Comparison of ENCODE assay signal across 24 cellular contexts in the genomic region with DNA sequence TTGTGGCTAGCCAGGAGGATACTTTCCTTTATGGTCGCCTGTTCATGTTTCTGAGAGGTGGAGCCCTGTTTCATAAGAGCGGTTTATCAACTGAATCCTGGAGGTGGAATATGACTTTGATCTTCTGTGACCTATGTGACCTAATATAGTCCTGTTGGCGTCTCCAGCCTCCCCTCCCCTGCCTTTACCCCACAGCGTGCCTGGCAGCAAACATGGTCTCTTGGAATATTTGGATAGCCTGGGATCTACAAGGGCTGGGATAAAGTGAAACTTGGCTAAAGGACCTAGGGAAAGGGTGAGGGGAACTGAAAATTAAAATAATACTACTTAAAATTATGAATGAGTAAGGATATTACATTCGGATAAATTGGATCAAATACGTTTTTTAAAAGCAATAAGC.
DNase-seq lines count a peak whose midpoint lies in the region; ATAC-seq and TF ChIP-seq lines count a peak whose summit lies in the region.
"Had no signal": no experiment of that assay in that cellular context is flagged by ENCODE, and none has a peak within 500 bp of the region (broad histone marks: within the 10 kb centered on the region; RNA-seq: fewer than 3 reads in every experiment).

No MANE protein-coding gene starts in this region.

- TF ChIP-seq POLR2A in heart left ventricle (IDR thresholded peaks at IDR 0.05), result no peak

- POLR2A ChIA-PET in naive thymus-derived CD4-positive, alpha-beta T cell (lab: Charles Lee), result no interaction called here

- intact Hi-C loops in heart left ventricle (cut with DNase I) (loop anchor here in 1 of 10 donors (5.0 kb wide), 1 partner anchor 34 kb away; no protein-coding TSS in a partner anchor), cardiac septum (cut with DNase I) (no loop called here), left ventricle myocardium superior (cut with micrococcal nuclease) (no loop called here)
- intact Hi-C loops in naive thymus-derived CD4-positive, alpha-beta T cell (cut with micrococcal nuclease), result loop anchor here in 1 of 2 donors (5.0 kb wide), 1 partner anchor 316 kb away; no protein-coding TSS in a partner anchor

- H3K27ac ChIP-seq in heart left ventricle (peak overlapping the region in 4 of 12 donors; percentile 0 to 59 (median 42)), skin epidermis (peak overlapping the region in 12 of 21 experiments; percentile 13 to 85 (median 51))
- no peak overlapping the region for H3K27ac ChIP-seq in naive thymus-derived CD4-positive, alpha-beta T cell (ENCODE audit: low read depth, low read length)
- H3K27ac ChIP-seq: parathyroid adenoma had no signal

- H3K4me1 Mint-ChIP-seq in naive thymus-derived CD4-positive, alpha-beta T cell, result peaks cover 23 to 42% (median 30%) of the 10 kb centered on the region in 7 donors

- peak overlapping the region in 4 of 9 donors; percentile 8 to 86 (median 46) for H3K27ac Mint-ChIP-seq in naive thymus-derived CD4-positive, alpha-beta T cell

- no peaks in the 10 kb centered on the region for H3K36me3 ChIP-seq in heart left ventricle
- H3K36me3 ChIP-seq in naive thymus-derived CD4-positive, alpha-beta T cell (ENCODE audit: control insufficient read depth in 2 of 3, insufficient read depth in 3 of 3, low read length in 3 of 3), result no peaks in the 10 kb centered on the region

- DNase-seq in heart left ventricle (peak in 1 of 5 donors; percentile 38), cardiac septum (ENCODE audit: low spot score) (no peak), left ventricle myocardium superior (no peak), SIG-M5 treated with dmso at 0.1 percent for 504 hours (lab: John Stamatoyannopoulos, UW; ENCODE audit: unreplicated experiment) (no peak)
- DNase-seq in naive thymus-derived CD4-positive, alpha-beta T cell, result no peak
- no peak for DNase-seq in activated T-cell treated with anti-CD3 and anti-CD28 coated beads, Interleukin-2, amount 50 U/mL, for 1 hour
- DNase-seq: activated CD4-positive, alpha-beta T cell treated with anti-CD3 and anti-CD28 coated beads, Interleukin-2, amount 10 ng/mL, durations not matched to agents 24 days and 14 days; activated CD8-positive, alpha-beta memory T cell treated with anti-CD3 and anti-CD28 coated beads, Interleukin-2, amount 50 U/mL, for 4 hours; activated effector memory CD4-positive, alpha-beta T cell treated with anti-CD3 and anti-CD28 coated beads, Interleukin-2, amount 50 U/mL, for 16 hours; CD4-positive, CD25-positive, alpha-beta regulatory T cell; DMS153; foreskin melanocyte; GDM1; kidney; mesendoderm; NCI-H1417 treated with DMSO at 0.1 percent for 48 hours; NCI-H510A; NK-92 treated with Interleukin-12 subunit alpha and Interleukin-12 subunit beta, amount 100 ng/mL, for 24 hours; stimulated activated naive CD8-positive, alpha-beta T cell treated with anti-CD3 and anti-CD28 coated beads, Interleukin-15, Interleukin-2, amounts not matched to agents 100 U/mL and 50 U/mL, for 24 hours had no signal

- H3K27me3 Mint-ChIP-seq in naive thymus-derived CD4-positive, alpha-beta T cell, result no peaks in the 10 kb centered on the region
- H3K27me3 Mint-ChIP-seq: activated CD4-positive, alpha-beta T cell treated with anti-CD3 and anti-CD28 coated beads, Interleukin-2, amount 10 ng/mL, durations not matched to agents 24 days and 14 days; CD4-positive, CD25-positive, alpha-beta regulatory T cell; natural killer cell treated with Interleukin-12 subunit alpha and Interleukin-12 subunit beta and Interleukin-15 and Interleukin-18, amount 100 ng/mL, for 72 hours had no signal

- no peak overlapping the region for H3K4me3 Mint-ChIP-seq in naive thymus-derived CD4-positive, alpha-beta T cell
- H3K4me3 Mint-ChIP-seq: CD4-positive, CD25-positive, alpha-beta regulatory T cell; natural killer cell treated with Interleukin-12 subunit alpha and Interleukin-12 subunit beta and Interleukin-15 and Interleukin-18, amount 100 ng/mL, for 72 hours had no signal

- TF ChIP-seq CTCF in heart left ventricle (IDR thresholded peaks at IDR 0.05), result no peak

- peaks cover 0 to 3% (median 0%) of the 10 kb centered on the region in 11 donors for H3K9me3 Mint-ChIP-seq in naive thymus-derived CD4-positive, alpha-beta T cell
- H3K9me3 Mint-ChIP-seq: CD4-positive, CD25-positive, alpha-beta regulatory T cell; natural killer cell treated with Interleukin-12 subunit alpha and Interleukin-12 subunit beta and Interleukin-15 and Interleukin-18, amount 100 ng/mL, for 72 hours had no signal

- H3K9me3 ChIP-seq in heart left ventricle, result no peaks in the 10 kb centered on the region
- no peaks in the 10 kb centered on the region for H3K9me3 ChIP-seq in naive thymus-derived CD4-positive, alpha-beta T cell (ENCODE audit: control insufficient read depth in 2 of 3, low read length in 3 of 3)
- H3K9me3 ChIP-seq: adrenal gland had no signal

- peaks cover 0 to 37% (median 18%) of the 10 kb centered on the region in 12 donors for H3K4me1 ChIP-seq in heart left ventricle
- H3K4me1 ChIP-seq in naive thymus-derived CD4-positive, alpha-beta T cell (ENCODE audit: control insufficient read depth in 2 of 2, insufficient read depth in 2 of 2, low read length in 2 of 2), result peaks cover 16% of the 10 kb centered on the region in 2 donors
- H3K4me1 ChIP-seq: parathyroid adenoma had no signal

- peaks cover 4 to 50% (median 18%) of the 10 kb centered on the region in 5 donors for H3K36me3 Mint-ChIP-seq in naive thymus-derived CD4-positive, alpha-beta T cell

- no peaks in the 10 kb centered on the region for H3K27me3 ChIP-seq in heart left ventricle
- H3K27me3 ChIP-seq in naive thymus-derived CD4-positive, alpha-beta T cell (ENCODE audit: control insufficient read depth in 2 of 2, insufficient read depth in 2 of 2, low read length in 2 of 2), result no peaks in the 10 kb centered on the region
- H3K27me3 ChIP-seq: adrenal gland had no signal

- CTCF ChIA-PET in naive thymus-derived CD4-positive, alpha-beta T cell (lab: Charles Lee), result no interaction called here

- ATAC-seq in heart left ventricle, result peak; percentile 37 to 73 (median 58)
- peak; percentile 86 for ATAC-seq in left ventricle myocardium superior
- ATAC-seq in naive thymus-derived CD4-positive, alpha-beta T cell, result no peak
- no peak for ATAC-seq in HG03442 (IDR thresholded peaks at IDR 0.05; ENCODE audit: unreplicated experiment)
- ATAC-seq: natural killer cell treated with Interleukin-12 subunit alpha and Interleukin-12 subunit beta and Interleukin-15 and Interleukin-18, amount 100 ng/mL, for 72 hours; stimulated activated naive CD8-positive, alpha-beta T cell treated with anti-CD3 and anti-CD28 coated beads, Interleukin-15, Interleukin-2, amounts not matched to agents 100 U/mL and 50 U/mL, for 24 hours had no signal

- 58 to 72% (median 63%) methylated on average over 6 of the region's 6 CpGs for WGBS in heart left ventricle, 4 donors

- no peak overlapping the region for H3K4me3 ChIP-seq in heart left ventricle
- no peak overlapping the region for H3K4me3 ChIP-seq in skin epidermis
- H3K4me3 ChIP-seq in naive thymus-derived CD4-positive, alpha-beta T cell (ENCODE audit: low read length), result no peak overlapping the region
- H3K4me3 ChIP-seq: adrenal gland had no signal

Comparison
In these comparisons a context has a peak if more than half of its experiments do, and no peak if none do; other contexts are left out.
1. ATAC-seq: peak in heart left ventricle (4 of 4) and left ventricle myocardium superior (single experiment); none in naive thymus-derived CD4-positive, alpha-beta T cell (single experiment) and HG03442 (single experiment).